ENCODE assay signal across 22 cellular contexts in the genomic region with DNA sequence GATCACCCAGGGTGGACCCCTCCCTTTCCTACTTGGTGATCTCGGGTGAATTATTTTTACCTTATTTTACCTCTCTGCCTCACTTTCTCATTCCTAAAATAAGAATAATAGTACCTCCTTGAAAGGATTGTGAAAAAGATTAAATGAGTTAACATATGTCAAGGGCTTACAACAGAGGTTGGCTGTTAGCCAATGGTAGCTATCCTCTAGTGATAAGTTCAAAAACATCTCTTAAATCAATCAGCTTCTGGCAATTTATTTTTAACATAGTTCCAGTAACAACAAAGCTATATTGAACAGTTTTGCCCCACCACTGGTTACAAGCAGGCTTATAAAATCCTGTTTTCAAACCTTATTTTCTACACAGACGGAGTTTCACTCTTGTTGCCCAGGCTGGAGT.
"Had no signal": no experiment of that assay in that cellular context is flagged by ENCODE, and none has a peak within 500 bp of the region (broad histone marks: within the 10 kb centered on the region; RNA-seq: fewer than 3 reads in every experiment).

No MANE protein-coding gene starts in this region.

- H3K27ac Mint-ChIP-seq: activated naive CD8-positive, alpha-beta T cell treated with anti-CD3 and anti-CD28 coated beads for 36 hours; activated T-cell treated with anti-CD3 and anti-CD28 coated beads, Interleukin-2, amount 50 U/mL, for 24 hours; activated T-helper 2 cell treated with anti-CD3 and anti-CD28 coated beads, Interferon-gamma antibody, Interleukin-2, Interleukin-4, amounts not matched to agents 10 μg/mL and 5 μg/mL and 100 μg/mL, durations not matched to agents 14 hours and 24 hours and 36 hours; natural killer cell treated with Interleukin-12 subunit alpha and Interleukin-12 subunit beta and Interleukin-15 and Interleukin-18, amount 100 ng/mL, for 72 hours; WTC11 had no signal

- H3K9me3 ChIP-seq: breast epithelium, esophagus squamous epithelium, ovary, prostate gland, thoracic aorta, upper lobe of left lung had no signal

- H3K27me3 Mint-ChIP-seq: activated naive CD8-positive, alpha-beta T cell treated with anti-CD3 and anti-CD28 coated beads for 36 hours had no signal

- H3K4me1 ChIP-seq: breast epithelium, esophagus squamous epithelium, left lung, prostate gland, upper lobe of left lung had no signal

- H3K4me1 Mint-ChIP-seq: WTC11 had no signal

- H3K4me3 ChIP-seq: breast epithelium, coronary artery, esophagus squamous epithelium, left lung, lung, ovary, prostate gland, thoracic aorta, upper lobe of left lung had no signal

- H3K36me3 Mint-ChIP-seq: activated naive CD8-positive, alpha-beta T cell treated with anti-CD3 and anti-CD28 coated beads for 36 hours; natural killer cell treated with Interleukin-12 subunit alpha and Interleukin-12 subunit beta and Interleukin-15 and Interleukin-18, amount 100 ng/mL, for 72 hours; WTC11 had no signal

- H3K27ac ChIP-seq: breast epithelium, coronary artery, esophagus squamous epithelium, foreskin keratinocyte, left lung, ovary, prostate gland, thoracic aorta, upper lobe of left lung had no signal

- DNase-seq: activated CD8-positive, alpha-beta memory T cell treated with anti-CD3 and anti-CD28 coated beads for 24 hours; activated CD8-positive, alpha-beta memory T cell treated with anti-CD3 and anti-CD28 coated beads, Interleukin-2, amount 50 U/mL, for 4 hours; activated naive CD4-positive, alpha-beta T cell; activated naive CD8-positive, alpha-beta T cell treated with anti-CD3 and anti-CD28 coated beads for 36 hours; activated T-cell treated with anti-CD3 and anti-CD28 coated beads, Interleukin-2, amount 50 U/mL, for 24 hours; amniotic stem cell; esophagus squamous epithelium; foreskin keratinocyte; left lung; ovary; stimulated activated CD4-positive, alpha-beta T cell treated with anti-CD3 and anti-CD28 coated beads, Interleukin-4, amount 100 ng/mL, for 1 hour; stimulated activated naive CD4-positive, alpha-beta T cell; T-helper 9 cell; upper lobe of left lung had no signal

- H3K9me3 Mint-ChIP-seq: activated naive CD8-positive, alpha-beta T cell treated with anti-CD3 and anti-CD28 coated beads for 36 hours; activated T-helper 2 cell treated with anti-CD3 and anti-CD28 coated beads, Interferon-gamma antibody, Interleukin-2, Interleukin-4, amounts not matched to agents 10 μg/mL and 5 μg/mL and 100 μg/mL, durations not matched to agents 14 hours and 24 hours and 36 hours; natural killer cell treated with Interleukin-12 subunit alpha and Interleukin-12 subunit beta and Interleukin-15 and Interleukin-18, amount 100 ng/mL, for 72 hours had no signal

- ATAC-seq: foreskin keratinocyte; left lung; natural killer cell treated with Interleukin-12 subunit alpha and Interleukin-12 subunit beta and Interleukin-15 and Interleukin-18, amount 100 ng/mL, for 72 hours; WTC11 had no signal

- H3K27me3 ChIP-seq: breast epithelium, esophagus squamous epithelium, foreskin keratinocyte, left lung, ovary, upper lobe of left lung had no signal

- H3K4me3 Mint-ChIP-seq: activated naive CD8-positive, alpha-beta T cell treated with anti-CD3 and anti-CD28 coated beads for 36 hours; activated T-cell treated with anti-CD3 and anti-CD28 coated beads, Interleukin-2, amount 50 U/mL, for 24 hours; natural killer cell treated with Interleukin-12 subunit alpha and Interleukin-12 subunit beta and Interleukin-15 and Interleukin-18, amount 100 ng/mL, for 72 hours; WTC11 had no signal

- H3K36me3 ChIP-seq: breast epithelium, esophagus squamous epithelium, left lung, ovary, prostate gland, thoracic aorta, upper lobe of left lung had no signal
